ENCODE assay signal across 22 cellular contexts in the genomic region with DNA sequence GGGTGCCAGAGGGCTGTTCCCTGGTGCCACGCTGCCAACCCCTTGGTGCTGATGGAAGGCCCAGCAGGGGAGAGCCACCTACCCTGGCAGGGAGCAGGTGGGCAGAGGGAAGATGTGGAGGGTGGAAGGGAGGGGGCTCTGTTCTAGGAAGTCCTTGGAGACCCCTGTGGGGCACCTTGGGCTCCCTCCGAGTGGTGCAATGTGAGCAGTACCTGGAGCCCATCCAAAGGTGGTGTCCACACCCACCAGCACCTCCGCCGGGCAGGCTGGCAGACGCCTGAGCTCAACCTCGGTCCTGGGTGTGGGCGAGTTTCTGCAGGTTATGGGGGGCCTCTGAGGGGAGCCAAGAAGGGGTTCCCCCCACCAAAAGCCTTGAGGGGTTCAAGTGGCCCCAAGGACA. TPM values are rescaled to one million over a fixed set of nuclear protein-coding genes. Genes with fewer than 3 reads are reported as not detected.
DNase-seq lines count a peak whose midpoint lies in the region; ATAC-seq and TF ChIP-seq lines count a peak whose summit lies in the region.
"Had no signal": no experiment of that assay in that cellular context is flagged by ENCODE, and none has a peak within 500 bp of the region (broad histone marks: within the 10 kb centered on the region; RNA-seq: fewer than 3 reads in every experiment).

No MANE protein-coding gene starts in this region.

- H3K27ac Mint-ChIP-seq in glutamatergic neuron (ENCODE audit: unreplicated experiment) (no peak overlapping the region), Caco-2 (ENCODE audit: unreplicated experiment) (no peak overlapping the region)
- H3K27ac Mint-ChIP-seq: CD4-positive, alpha-beta memory T cell; GM23338; HFFc6 had no signal

- H3K27ac ChIP-seq in left ventricle myocardium inferior (replicated peaks), result no peak overlapping the region
- no peak overlapping the region for H3K27ac ChIP-seq in spleen
- H3K27ac ChIP-seq: HL-60 had no signal

- POLR2A ChIA-PET in Caco-2 (lab: Charles Lee), result no interaction called here

- no TSS peak for BruUV-seq in Caco-2 (replicated peaks; lab: Mats Ljungman, UMichigan)

- H3K36me3 Mint-ChIP-seq in glutamatergic neuron (ENCODE audit: unreplicated experiment) (peaks cover 5% of the 10 kb centered on the region), Caco-2 (ENCODE audit: insufficient read depth, unreplicated experiment) (no peaks in the 10 kb centered on the region)
- H3K36me3 Mint-ChIP-seq: CD14-positive monocyte; CD4-positive, alpha-beta memory T cell had no signal

- H3K9me3 Mint-ChIP-seq in glutamatergic neuron (ENCODE audit: unreplicated experiment) (no peaks in the 10 kb centered on the region), Caco-2 (ENCODE audit: unreplicated experiment) (no peaks in the 10 kb centered on the region)
- H3K9me3 Mint-ChIP-seq: CD4-positive, alpha-beta memory T cell; GM23338; HFFc6 had no signal

- H3K36me3 ChIP-seq in left ventricle myocardium inferior (no peaks in the 10 kb centered on the region), spleen (no peaks in the 10 kb centered on the region), Caco-2 (ENCODE audit: control insufficient read depth, insufficient read depth, low read length) (no peaks in the 10 kb centered on the region)
- H3K36me3 ChIP-seq: BLaER1 had no signal

- H3K9me3 ChIP-seq in left ventricle myocardium inferior (replicated peaks) (no peaks in the 10 kb centered on the region), spleen (no peaks in the 10 kb centered on the region), Caco-2 (no peaks in the 10 kb centered on the region; the same call in 1 of the 2 replicates)
- H3K9me3 ChIP-seq: BLaER1 had no signal

- DNase-seq in left cardiac atrium, result peak; percentile 10
- no peak for DNase-seq in left ventricle myocardium inferior
- peak; percentile 3 for DNase-seq in glutamatergic neuron
- DNase-seq in spleen, result peak; percentile 49
- DNase-seq in Caco-2, result no peak
- DNase-seq: 8988T; Calu3; CD4-positive, alpha-beta memory T cell; DMS79 treated with DMSO at 0.1 percent for 48 hours; GF-D8; H7; HFFc6 had no signal

- no peak overlapping the region for H3K4me3 Mint-ChIP-seq in glutamatergic neuron (ENCODE audit: unreplicated experiment)
- H3K4me3 Mint-ChIP-seq in Caco-2 (ENCODE audit: unreplicated experiment), result no peak overlapping the region
- H3K4me3 Mint-ChIP-seq: CD14-positive monocyte; CD4-positive, alpha-beta memory T cell; GM23338; HFFc6 had no signal

- no peaks in the 10 kb centered on the region for H3K27me3 ChIP-seq in left ventricle myocardium inferior (ENCODE audit: low read depth)
- H3K27me3 ChIP-seq in spleen (replicated peaks in 1 of 7), result no peaks in the 10 kb centered on the region
- no peaks in the 10 kb centered on the region for H3K27me3 ChIP-seq in Caco-2 (replicated peaks; ENCODE audit: control insufficient read depth, insufficient read depth, low read length)
- H3K27me3 ChIP-seq: BLaER1 had no signal

- TF ChIP-seq CTCF in left ventricle myocardium inferior (IDR thresholded peaks at IDR 0.05; ENCODE audit: borderline replicate concordance) (no peak), glutamatergic neuron (IDR thresholded peaks at IDR 0.05; ENCODE audit: partially characterized antibody, unreplicated experiment) (no peak), spleen (IDR thresholded peaks at IDR 0.05 in 8 of 11, conservative IDR thresholded peaks at IDR 0.05 in 3 of 11) (no peak), Caco-2 (IDR thresholded peaks at IDR 0.05; ENCODE audit: insufficient read depth in 1 of 2, low read depth in 1 of 2, low read length in 1 of 2, severe bottlenecking in 1 of 2, unreplicated experiment in 1 of 2) (no peak)

- H3K4me1 ChIP-seq in left ventricle myocardium inferior (no peaks in the 10 kb centered on the region), spleen (no peaks in the 10 kb centered on the region), Caco-2 (no peaks in the 10 kb centered on the region)

- CTCF ChIA-PET in Caco-2 (lab: Charles Lee), result no interaction called here

- ATAC-seq in left cardiac atrium (no peak), HG03439 (IDR thresholded peaks at IDR 0.05; ENCODE audit: unreplicated experiment) (no peak), HG02588 (IDR thresholded peaks at IDR 0.05; ENCODE audit: unreplicated experiment) (no peak)
- ATAC-seq: GM23338, HCT116 had no signal

- H3K27me3 Mint-ChIP-seq in glutamatergic neuron (ENCODE audit: unreplicated experiment) (no peaks in the 10 kb centered on the region), Caco-2 (ENCODE audit: insufficient read depth, unreplicated experiment) (no peaks in the 10 kb centered on the region)
- H3K27me3 Mint-ChIP-seq: CD4-positive, alpha-beta memory T cell had no signal

- no peaks in the 10 kb centered on the region for H3K4me1 Mint-ChIP-seq in glutamatergic neuron (ENCODE audit: low read depth, unreplicated experiment)
- H3K4me1 Mint-ChIP-seq in Caco-2 (ENCODE audit: low read depth, unreplicated experiment), result no peaks in the 10 kb centered on the region
- H3K4me1 Mint-ChIP-seq: CD14-positive monocyte, GM23338 had no signal

- intact Hi-C loops in left cardiac atrium (cut with DNase I), result no loop called here
- intact Hi-C loops in left ventricle myocardium inferior (cut with micrococcal nuclease), result no loop called here
- intact Hi-C loops in spleen (cut with DNase I; ENCODE audit: low total_unique reads), result no loop called here
- intact Hi-C loops in Caco-2 (cut with micrococcal nuclease; ENCODE audit: unreplicated experiment), result no loop called here

- TF ChIP-seq POLR2A in spleen (IDR thresholded peaks at IDR 0.05), result no peak

- 74 to 96% (median 87%) methylated on average over 6 to 7 of the region's 7 CpGs for WGBS in spleen, 5 donors

- H3K4me3 ChIP-seq in left ventricle myocardium inferior (no peak overlapping the region), spleen (no peak overlapping the region), Caco-2 (ENCODE audit: low read depth, low read length) (no peak overlapping the region)
- H3K4me3 ChIP-seq: BLaER1, GM23338 had no signal

RNA-seq across cellular contexts. Expression of a gene that starts 11.3 kb away (rescaled TPM):
- total RNA-seq in left cardiac atrium (not detected), left ventricle myocardium inferior (not detected), glutamatergic neuron (ENCODE audit: unreplicated experiment) (not detected), spleen (not detected), Caco-2 (2022) (0.67 and 0.95 TPM in 2 replicates)
- not detected for polyA plus RNA-seq in spleen
- total RNA-seq: A673; Calu3; CD4-positive, alpha-beta memory T cell; GM23338; HFFc6; HT1080 had no signal
- polyA plus RNA-seq: AG04450; CD14-positive monocyte; CD4-positive, alpha-beta memory T cell had no signal

RNA-seq across cellular contexts. Expression of a gene that starts 12.6 kb away (rescaled TPM):
- total RNA-seq in left cardiac atrium (under 1 TPM in 1 of 2 donors, not detected in 1; 0.08 TPM), left ventricle myocardium inferior (not detected), glutamatergic neuron (ENCODE audit: unreplicated experiment) (not detected), spleen (under 1 TPM in 2 of 7 donors, not detected in 5; 0.10 to 0.16 TPM), Caco-2 (2022) (not detected in 2 replicates)
- under 1 TPM in 2 of 3 donors, not detected in 1; 0.08 to 0.11 TPM for polyA plus RNA-seq in spleen
- total RNA-seq: A673; Calu3; CD4-positive, alpha-beta memory T cell; HT1080 had no signal
- polyA plus RNA-seq: AG04450, CD14-positive monocyte, GM23338 had no signal

RNA-seq across cellular contexts. Expression of a gene that starts 26.8 kb away (rescaled TPM):
- total RNA-seq in left cardiac atrium (10 to 100 TPM; 58.8 to 67.2 TPM), left ventricle myocardium inferior (47.7 TPM), glutamatergic neuron (ENCODE audit: unreplicated experiment) (48.6 TPM), spleen (100 to 1,000 TPM in 5 of 7 donors, 10 to 100 TPM in 2; 88.1 to 145 (median 126) TPM), Caco-2 (2022) (137 and 140 TPM in 2 replicates)
- 100 to 1,000 TPM in 1 of 3 donors, 10 to 100 TPM in 2; 65.9 to 113 (median 84.4) TPM for polyA plus RNA-seq in spleen

RNA-seq across cellular contexts. Expression of a gene that starts 32.3 kb away (rescaled TPM):
- total RNA-seq in left cardiac atrium (1 to 10 TPM; 6.1 to 6.4 TPM), left ventricle myocardium inferior (4.7 TPM), glutamatergic neuron (ENCODE audit: unreplicated experiment) (0.37 TPM), spleen (10 to 100 TPM in 2 of 7 donors, 1 to 10 TPM in 5; 4.4 to 17.5 (median 8.5) TPM), Caco-2 (2022) (12.6 and 13.5 TPM in 2 replicates)
- polyA plus RNA-seq in spleen, result 1 to 10 TPM; 1.9 to 6.6 (median 3.7) TPM
- polyA plus RNA-seq: AG04450 had no signal

Comparison
In these comparisons a context has a peak if more than half of its experiments do, and no peak if none do; other contexts are left out.
1. DNase-seq: peak in left cardiac atrium (single experiment), glutamatergic neuron (single experiment) and spleen (single experiment); none in left ventricle myocardium inferior (single experiment) and Caco-2 (0 of 2).